ENCODE assay signal across 11 cellular contexts in genomic region chr10:103693812-103694205, GRCh38.
A peak's percentile ranks its signal among the peaks of the same experiment; 100 is the strongest.
DNase-seq lines count a peak whose midpoint lies in the region; ATAC-seq, FAIRE-seq and TF ChIP-seq lines count a peak whose summit lies in the region.
"Had no signal": no experiment of that assay in that cellular context is flagged by ENCODE, and none has a peak within 500 bp of the region (broad histone marks: within the 10 kb centered on the region; RNA-seq: fewer than 3 reads in every experiment).

No MANE protein-coding gene starts in this region.

- H3K4me3 Mint-ChIP-seq in H9 (peak overlapping the region; percentile 58 to 87), astrocyte (ENCODE audit: unreplicated experiment) (peak overlapping the region; percentile 83)
- H3K4me3 Mint-ChIP-seq in naive thymus-derived CD4-positive, alpha-beta T cell = peak overlapping the region; percentile 84 to 99 (median 91)

- no peak overlapping the region for H3K4ac ChIP-seq in H9 (ENCODE audit: low read depth, low read length)

- H3K9ac ChIP-seq in H9 (ENCODE audit: extremely low read depth, insufficient read length, low read length) (no peak overlapping the region), astrocyte (ENCODE audit: low read length) (peak overlapping the region; percentile 58)

- no peak overlapping the region for H3K18ac ChIP-seq in H9 (ENCODE audit: insufficient read length, low read depth, low read length)

- H3K23me2 ChIP-seq in H9 (ENCODE audit: insufficient read length, low read depth, low read length, poor library complexity, severe bottlenecking) = peaks cover 13% of the 10 kb centered on the region

- H3K4me2 ChIP-seq in H9 (ENCODE audit: insufficient read depth, insufficient read length, low read length) = peak overlapping the region; percentile 63
- H3K4me2 ChIP-seq in astrocyte (ENCODE audit: low read length) = peak overlapping the region; percentile 89

- H4K20me1 ChIP-seq in H9 (ENCODE audit: control insufficient read depth, insufficient read depth, insufficient read length) (no peaks in the 10 kb centered on the region), astrocyte (ENCODE audit: insufficient read depth, low read length) (peaks cover 11% of the 10 kb centered on the region)

- H3K23ac ChIP-seq in H9 (ENCODE audit: insufficient read length, low read depth, low read length) = no peak overlapping the region

- H3K36me3 Mint-ChIP-seq in H9 (ENCODE audit: insufficient read depth in 1 of 3, low read depth in 3 of 3) (no peaks in the 10 kb centered on the region), astrocyte (ENCODE audit: low read depth, unreplicated experiment) (peaks cover 2% of the 10 kb centered on the region)
- peaks cover 0 to 2% (median 0%) of the 10 kb centered on the region in 5 donors for H3K36me3 Mint-ChIP-seq in naive thymus-derived CD4-positive, alpha-beta T cell

- no peak overlapping the region for H4K91ac ChIP-seq in H9 (ENCODE audit: insufficient read length, low read depth, low read length)

- no peak for ATAC-seq in naive thymus-derived CD4-positive, alpha-beta T cell
- ATAC-seq in GM19455 (IDR thresholded peaks at IDR 0.05; ENCODE audit: unreplicated experiment) = no peak
- ATAC-seq in GM21423 (IDR thresholded peaks at IDR 0.05; ENCODE audit: unreplicated experiment) = no peak
- ATAC-seq: Right ventricle myocardium inferior had no signal

- no peak overlapping the region for H3K27ac ChIP-seq in ACC112 (ENCODE audit: low read depth, low read length)
- H3K27ac ChIP-seq in H9 (ENCODE audit: insufficient read length, low read depth, low read length) = no peak overlapping the region
- no peak overlapping the region for H3K27ac ChIP-seq in astrocyte (ENCODE audit: low read depth, low read length)
- H3K27ac ChIP-seq in naive thymus-derived CD4-positive, alpha-beta T cell (ENCODE audit: low read depth, low read length) = no peak overlapping the region

- no peak overlapping the region for H4K8ac ChIP-seq in H9 (replicated peaks; ENCODE audit: insufficient read length, low read depth, low read length)

- no peak overlapping the region for H2AFZ ChIP-seq in ACC112 (ENCODE audit: low read length, unreplicated experiment)
- no peak overlapping the region for H2AFZ ChIP-seq in H9 (ENCODE audit: low read length)
- no peak overlapping the region for H2AFZ ChIP-seq in astrocyte (ENCODE audit: low read depth, low read length)

- no peak overlapping the region for H2BK20ac ChIP-seq in H9 (ENCODE audit: low read depth, low read length, poor library complexity, severe bottlenecking)

- H3K4me1 Mint-ChIP-seq in H9 (peaks cover 29 to 39% of the 10 kb centered on the region in 2 experiments), astrocyte (ENCODE audit: low read depth, unreplicated experiment) (peaks cover 25% of the 10 kb centered on the region)
- H3K4me1 Mint-ChIP-seq in naive thymus-derived CD4-positive, alpha-beta T cell = peaks cover 17 to 46% (median 26%) of the 10 kb centered on the region in 7 donors

- no peak overlapping the region; a peak in 1 of 7 replicates for H3K27ac Mint-ChIP-seq in H9
- peak overlapping the region; percentile 34 for H3K27ac Mint-ChIP-seq in astrocyte (ENCODE audit: unreplicated experiment)
- H3K27ac Mint-ChIP-seq in naive thymus-derived CD4-positive, alpha-beta T cell = peak overlapping the region in 7 of 9 donors; percentile 54 to 87 (median 75)

- intact Hi-C loops in naive thymus-derived CD4-positive, alpha-beta T cell (cut with micrococcal nuclease) = loop anchor here in 1 of 2 donors (1.0 kb wide), 1 partner anchor 16 kb away; no protein-coding TSS in a partner anchor

- CTCF ChIA-PET in naive thymus-derived CD4-positive, alpha-beta T cell (lab: Charles Lee) = interaction anchor here (1.2 kb wide), 1 partner anchor 19 kb away, joined by 4 read pairs; no protein-coding TSS in a partner anchor

- H3K4me3 ChIP-seq in ACC112 (ENCODE audit: low read depth, low read length) = peak overlapping the region; percentile 70; the same call in 1 of the 2 replicates
- no peak overlapping the region for H3K4me3 ChIP-seq in astrocyte (ENCODE audit: insufficient read depth, low read depth, low read length)
- H3K4me3 ChIP-seq in naive thymus-derived CD4-positive, alpha-beta T cell (ENCODE audit: low read length) = peak overlapping the region; percentile 76

- H2BK15ac ChIP-seq in H9 (ENCODE audit: low read depth, low read length) = no peak overlapping the region

- no peak overlapping the region for H2AK5ac ChIP-seq in H9 (ENCODE audit: insufficient read length, low read length)

- no peaks in the 10 kb centered on the region for H3K79me1 ChIP-seq in H9 (ENCODE audit: insufficient read depth, low read depth, low read length, poor library complexity, severe bottlenecking)

- no CpG with 5 or more reads among the region's 5 CpGs for WGBS in H9 (ENCODE audit: extremely low coverage, insufficient read length, low lambda C conversion rate)

- H3K9me3 ChIP-seq in H9 (ENCODE audit: control insufficient read depth, low read depth, low read length) (no peaks in the 10 kb centered on the region), astrocyte (ENCODE audit: insufficient read depth, low read depth, low read length) (no peaks in the 10 kb centered on the region)
- no peaks in the 10 kb centered on the region for H3K9me3 ChIP-seq in naive thymus-derived CD4-positive, alpha-beta T cell (ENCODE audit: control insufficient read depth in 2 of 3, low read length in 3 of 3)

- H3K9me3 Mint-ChIP-seq in H9 (no peaks in the 10 kb centered on the region), astrocyte (ENCODE audit: unreplicated experiment) (no peaks in the 10 kb centered on the region)
- no peaks in the 10 kb centered on the region for H3K9me3 Mint-ChIP-seq in naive thymus-derived CD4-positive, alpha-beta T cell

- H3K56ac ChIP-seq in H9 (ENCODE audit: insufficient read length, low read depth, low read length) = no peak overlapping the region

- H3K36me3 ChIP-seq in ACC112 (ENCODE audit: insufficient read depth, low read length) (no peaks in the 10 kb centered on the region), astrocyte (ENCODE audit: insufficient read depth, low read length) (no peaks in the 10 kb centered on the region)
- no peaks in the 10 kb centered on the region for H3K36me3 ChIP-seq in naive thymus-derived CD4-positive, alpha-beta T cell (ENCODE audit: control insufficient read depth in 2 of 3, insufficient read depth in 3 of 3, low read length in 3 of 3)

- TF ChIP-seq CTCF in H9 (conservative IDR thresholded peaks at IDR 0.05) (no peak), astrocyte (IDR thresholded peaks at IDR 0.05; ENCODE audit: insufficient read depth, low read depth, low read length) (no peak)

- no peaks in the 10 kb centered on the region for H3K27me3 ChIP-seq in ACC112 (ENCODE audit: insufficient read depth, low read length)
- H3K27me3 ChIP-seq in H9 (ENCODE audit: insufficient read depth, low read length) = peaks cover 17% of the 10 kb centered on the region; the same call in 1 of the 2 replicates
- peaks cover 2% of the 10 kb centered on the region for H3K27me3 ChIP-seq in astrocyte (ENCODE audit: insufficient read depth, low read length)
- H3K27me3 ChIP-seq in naive thymus-derived CD4-positive, alpha-beta T cell (ENCODE audit: control insufficient read depth in 2 of 2, insufficient read depth in 2 of 2, low read length in 2 of 2) = no peaks in the 10 kb centered on the region

- no peak overlapping the region for H3K14ac ChIP-seq in H9 (ENCODE audit: insufficient read depth, low read length)

- FAIRE-seq in astrocyte (lab: Jason Lieb, UNC) = no peak

- H3T11ph ChIP-seq in H9 (ENCODE audit: low read length) = no peak overlapping the region

- H2BK12ac ChIP-seq in H9 (ENCODE audit: insufficient read length, low read depth, low read length) = no peak overlapping the region

- H3K79me2 ChIP-seq in ACC112 (ENCODE audit: control insufficient read depth, insufficient read depth, low read length, unreplicated experiment) = no peaks in the 10 kb centered on the region
- no peaks in the 10 kb centered on the region for H3K79me2 ChIP-seq in H9 (ENCODE audit: insufficient read depth, low read length)
- H3K79me2 ChIP-seq in astrocyte (ENCODE audit: insufficient read depth, low read length) = peaks cover 3% of the 10 kb centered on the region

- no peak overlapping the region for H4K5ac ChIP-seq in H9 (ENCODE audit: insufficient read length, low read depth, low read length)

- H3K27me3 Mint-ChIP-seq in H9 (ENCODE audit: low read depth) (peaks cover 69% of the 10 kb centered on the region), astrocyte (ENCODE audit: low read depth, unreplicated experiment) (peaks cover 16% of the 10 kb centered on the region)
- peaks cover 0 to 6% (median 0%) of the 10 kb centered on the region in 5 donors for H3K27me3 Mint-ChIP-seq in naive thymus-derived CD4-positive, alpha-beta T cell

- no peak for DNase-seq in H9
- DNase-seq in astrocyte (ENCODE audit: low read depth) = no peak
- no peak for DNase-seq in naive thymus-derived CD4-positive, alpha-beta T cell
- no peak for DNase-seq in H4 (ENCODE audit: low spot score)
- no peak for DNase-seq in activated CD4-positive, alpha-beta T cell treated with anti-CD3 and anti-CD28 coated beads for 48 hours
- DNase-seq: GOT3, NCI-H187 had no signal

- H3K4me1 ChIP-seq in ACC112 (ENCODE audit: control insufficient read depth, insufficient read depth, low read length, unreplicated experiment) (peaks cover 36% of the 10 kb centered on the region), H9 (ENCODE audit: insufficient read depth, low read length) (peaks cover 5% of the 10 kb centered on the region; the same call in 1 of the 2 replicates), astrocyte (ENCODE audit: insufficient read depth, low read length) (peaks cover 35% of the 10 kb centered on the region)
- H3K4me1 ChIP-seq in naive thymus-derived CD4-positive, alpha-beta T cell (ENCODE audit: control insufficient read depth in 2 of 2, insufficient read depth in 2 of 2, low read length in 2 of 2) = peaks cover 16 to 27% of the 10 kb centered on the region in 2 donors

- H2BK5ac ChIP-seq in H9 (ENCODE audit: insufficient read length, low read length) = no peak overlapping the region

- no peak overlapping the region for H2BK120ac ChIP-seq in H9 (ENCODE audit: low read depth, low read length, poor library complexity, severe bottlenecking)

- POLR2A ChIA-PET in naive thymus-derived CD4-positive, alpha-beta T cell (lab: Charles Lee) = interaction anchor here (0.6 kb wide), 1 partner anchor 31 kb away, joined by 3 read pairs; no protein-coding TSS in a partner anchor

Comparison
In these comparisons a context has a peak if more than half of its experiments do, and no peak if none do; other contexts are left out.
1. H3K27ac Mint-ChIP-seq: peak in astrocyte (single experiment) and naive thymus-derived CD4-positive, alpha-beta T cell (7 of 9); none in H9 (0 of 3).
2. Peak in every context shown above with its lines, with median percentiles within 50 percentile points of each other: H3K4me3 Mint-ChIP-seq.